ENCODE assay signal across 11 cellular contexts in genomic region chr5:73030995-73031394, GRCh38.
DNase-seq lines count a peak whose midpoint lies in the region; ATAC-seq and TF ChIP-seq lines count a peak whose summit lies in the region.
"Had no signal": no experiment of that assay in that cellular context is flagged by ENCODE, and none has a peak within 500 bp of the region (broad histone marks: within the 10 kb centered on the region; RNA-seq: fewer than 3 reads in every experiment).

No MANE protein-coding gene starts in this region.

- DNase-seq in HCT116 (ENCODE audit: low read depth, low spot score), result peak; percentile 66
- DNase-seq in SJSA1 (ENCODE audit: low read depth in 1 of 2, low spot score in 2 of 2), result peak; percentile 61 to 65
- peak; percentile 86 to 92 for DNase-seq in foreskin keratinocyte
- no peak for DNase-seq in stimulated activated CD4-positive, alpha-beta T cell treated with anti-CD3 and anti-CD28 coated beads, Interleukin-1b, Interleukin-23, amount 100 ng/mL, for 48 hours
- DNase-seq in BE2C, result no peak
- DNase-seq in amygdala (lab: John Stamatoyannopoulos, UW), result no peak
- no peak for DNase-seq in ascending aorta (ENCODE audit: low spot score in 2 of 2)
- DNase-seq: activated effector memory CD4-positive, alpha-beta T cell treated with anti-CD3 and anti-CD28 coated beads, Interleukin-2, amount 50 U/mL, for 16 hours; glutamatergic neuron; NCI-H1092 treated with DMSO at 0.1 percent for 48 hours had no signal

- TF ChIP-seq CTCF in HCT116 (IDR thresholded peaks at IDR 0.05 in 2 of 3, conservative IDR thresholded peaks at IDR 0.05 in 1 of 3; ENCODE audit: borderline replicate concordance in 1 of 3, insufficient read depth in 1 of 3, low read depth in 2 of 3, low read length in 2 of 3), result no peak
- TF ChIP-seq CTCF in foreskin keratinocyte (conservative IDR thresholded peaks at IDR 0.05), result no peak
- no peak for TF ChIP-seq CTCF in BE2C (IDR thresholded peaks at IDR 0.05; ENCODE audit: low read depth, low read length)
- no peak for TF ChIP-seq CTCF in ascending aorta (IDR thresholded peaks at IDR 0.05)

- H3K4me3 ChIP-seq in HCT116 (replicated peaks in 1 of 2; ENCODE audit: low read depth in 1 of 2, low read length in 2 of 2), result peak overlapping the region in 1 of 2 experiments; percentile 18; a peak in 2 of 4 replicates
- no peak overlapping the region for H3K4me3 ChIP-seq in SJSA1
- H3K4me3 ChIP-seq in skeletal muscle satellite cell (ENCODE audit: low read length), result no peak overlapping the region
- H3K4me3 ChIP-seq in BE2C (ENCODE audit: low read depth, low read length), result no peak overlapping the region
- H3K4me3 ChIP-seq in ascending aorta, result no peak overlapping the region

- H3K27me3 ChIP-seq in HCT116 (ENCODE audit: insufficient read depth, low read length) (no peaks in the 10 kb centered on the region), SJSA1 (replicated peaks) (no peaks in the 10 kb centered on the region), foreskin keratinocyte (no peaks in the 10 kb centered on the region), skeletal muscle satellite cell (ENCODE audit: control insufficient read depth, insufficient read depth, low read length) (no peaks in the 10 kb centered on the region), BE2C (no peaks in the 10 kb centered on the region), ascending aorta (no peaks in the 10 kb centered on the region)

- H3K4me1 ChIP-seq in HCT116 (ENCODE audit: control insufficient read depth in 1 of 2, insufficient read depth in 2 of 2, low read length in 2 of 2), result peaks cover 23 to 34% of the 10 kb centered on the region in 2 experiments
- peaks cover 20% of the 10 kb centered on the region for H3K4me1 ChIP-seq in SJSA1 (replicated peaks)
- peaks cover 22% of the 10 kb centered on the region for H3K4me1 ChIP-seq in foreskin keratinocyte
- H3K4me1 ChIP-seq in skeletal muscle satellite cell (ENCODE audit: control insufficient read depth, insufficient read depth, low read length), result peaks cover 23% of the 10 kb centered on the region
- peaks cover 3% of the 10 kb centered on the region; the same call in 1 of the 2 replicates for H3K4me1 ChIP-seq in BE2C
- no peaks in the 10 kb centered on the region for H3K4me1 ChIP-seq in ascending aorta

- H3K79me2 ChIP-seq in HCT116 (ENCODE audit: insufficient read depth, low read length), result no peaks in the 10 kb centered on the region

- H3K9me2 ChIP-seq in HCT116 (ENCODE audit: insufficient read depth), result no peaks in the 10 kb centered on the region

- H2AFZ ChIP-seq in HCT116 (ENCODE audit: low read depth, low read length, poor library complexity, severe bottlenecking), result no peak overlapping the region

- H3K4me2 ChIP-seq in HCT116 (ENCODE audit: low read length) (peak overlapping the region; percentile 50), skeletal muscle satellite cell (ENCODE audit: low read length) (peak overlapping the region; percentile 58)

- H4K20me1 ChIP-seq in HCT116 (ENCODE audit: insufficient read depth), result no peaks in the 10 kb centered on the region

- intact Hi-C loops in HCT116 (cut with micrococcal nuclease) (no loop called here), ascending aorta (cut with DNase I) (no loop called here)

- no peaks in the 10 kb centered on the region for H3K9me3 ChIP-seq in HCT116 (ENCODE audit: control insufficient read depth in 1 of 2, insufficient read depth in 1 of 2, low read depth in 1 of 2, low read length in 2 of 2)
- H3K9me3 ChIP-seq in SJSA1 (replicated peaks), result no peaks in the 10 kb centered on the region
- no peaks in the 10 kb centered on the region for H3K9me3 ChIP-seq in skeletal muscle satellite cell (replicated peaks; ENCODE audit: low read length)
- no peaks in the 10 kb centered on the region; the same call in 1 of the 2 replicates for H3K9me3 ChIP-seq in BE2C
- H3K9me3 ChIP-seq in ascending aorta, result no peaks in the 10 kb centered on the region

- H3K36me3 ChIP-seq in HCT116 (ENCODE audit: control insufficient read depth in 1 of 2, insufficient read depth in 2 of 2, low read length in 2 of 2) (no peaks in the 10 kb centered on the region), SJSA1 (no peaks in the 10 kb centered on the region), skeletal muscle satellite cell (ENCODE audit: insufficient read depth, low read length) (no peaks in the 10 kb centered on the region), BE2C (no peaks in the 10 kb centered on the region), ascending aorta (peaks cover 6 to 17% of the 10 kb centered on the region in 2 donors)

- TF ChIP-seq POLR2A in HCT116 (IDR thresholded peaks at IDR 0.05; ENCODE audit: borderline replicate concordance, extremely low read depth, insufficient read depth, insufficient read length), result no peak

- ATAC-seq in HCT116 (peak; percentile 96), foreskin keratinocyte (peak; percentile 99)

- no peak for TF ChIP-seq RAD21 in HCT116 (IDR thresholded peaks at IDR 0.05; ENCODE audit: low read depth)

- BruUV-seq in HCT116 (replicated peaks; lab: Mats Ljungman, UMichigan), result no TSS peak

- RAD21 ChIA-PET in HCT116 (lab: Charles Lee; ENCODE audit: low non-redundant PET in 1 of 2, low total read pairs in 2 of 2, uncharacterized antibody in 2 of 2, unreplicated experiment in 2 of 2), result no interaction called here

- POLR2A ChIA-PET in HCT116 (lab: Charles Lee), result no interaction called here

- CTCF ChIA-PET in HCT116 (lab: Charles Lee), result no interaction called here

- H3K27ac ChIP-seq in HCT116 (ENCODE audit: low read depth, low read length), result peak overlapping the region; percentile 38; the same call in 1 of the 2 replicates
- H3K27ac ChIP-seq in SJSA1, result peak overlapping the region; percentile 58
- peak overlapping the region; percentile 27 for H3K27ac ChIP-seq in foreskin keratinocyte
- no peak overlapping the region for H3K27ac ChIP-seq in ascending aorta

- H3K9ac ChIP-seq in HCT116 (ENCODE audit: low read length) (peak overlapping the region; percentile 31; the same call in 1 of the 2 replicates), skeletal muscle satellite cell (ENCODE audit: low read depth, low read length) (peak overlapping the region; percentile 32)

TF ChIP-seq in HCT116, 20 proteins besides CTCF, POLR2A, EP300 and RAD21:
- TF ChIP-seq ZFX (IDR thresholded peaks at IDR 0.05) (no peak), FOSL1 (IDR thresholded peaks at IDR 0.05; ENCODE audit: low read depth) (peak; percentile 67), JUND (IDR thresholded peaks at IDR 0.05) (peak; percentile 71), SIN3A (IDR thresholded peaks at IDR 0.05; ENCODE audit: low read depth) (peak; percentile 45; the same call in 1 of the 2 replicates), CBX3 (IDR thresholded peaks at IDR 0.05; ENCODE audit: low read depth) (peak; percentile 77; the same call in 1 of the 2 replicates), CEBPB (IDR thresholded peaks at IDR 0.05; ENCODE audit: low read depth) (peak; percentile 62; the same call in 1 of the 2 replicates), SRF (IDR thresholded peaks at IDR 0.05; ENCODE audit: low read depth) (no peak; the same call in 1 of the 2 replicates), SP1 (IDR thresholded peaks at IDR 0.05; ENCODE audit: low read depth) (peak; percentile 65), YY1 (IDR thresholded peaks at IDR 0.05; ENCODE audit: extremely low read depth, insufficient replicate concordance, low read depth, low read length) (no peak), TCF7L2 (IDR thresholded peaks at IDR 0.05; ENCODE audit: borderline replicate concordance, extremely low read depth, insufficient read depth, insufficient read length) (no peak), REST (IDR thresholded peaks at IDR 0.05; ENCODE audit: low read depth) (no peak)

Comparison
In these comparisons a context has a peak if more than half of its experiments do, and no peak if none do; other contexts are left out.
1. DNase-seq: peak in HCT116 (single experiment), SJSA1 (2 of 2) and foreskin keratinocyte (2 of 2); none in stimulated activated CD4-positive, alpha-beta T cell treated with anti-CD3 and anti-CD28 coated beads, Interleukin-1b, Interleukin-23, amount 100 ng/mL, for 48 hours (single experiment), BE2C (single experiment), amygdala (0 of 56) and ascending aorta (0 of 2).
2. H3K27ac ChIP-seq: peak in HCT116 (single experiment), SJSA1 (single experiment) and foreskin keratinocyte (single experiment); none in ascending aorta (0 of 2).